Comparison of ENCODE assay signal across 16 cellular contexts in genomic region chr12:62292761-62293446, GRCh38. TPM values are rescaled to one million over a fixed set of nuclear protein-coding genes. Genes with fewer than 3 reads are reported as not detected.
A peak's percentile ranks its signal among the peaks of the same experiment; 100 is the strongest.
DNase-seq lines count a peak whose midpoint lies in the region; ATAC-seq and TF ChIP-seq lines count a peak whose summit lies in the region.
"Had no signal": no experiment of that assay in that cellular context is flagged by ENCODE, and none has a peak within 500 bp of the region (broad histone marks: within the 10 kb centered on the region; RNA-seq: fewer than 3 reads in every experiment).

No MANE protein-coding gene starts in this region.

- H3K4me1 Mint-ChIP-seq in activated naive CD8-positive, alpha-beta T cell treated with anti-CD3 and anti-CD28 coated beads, Interleukin-2, amount 10 ng/mL, durations not matched to agents 7 days and 5 days = peaks cover 58% of the 10 kb centered on the region

- peaks cover 15% of the 10 kb centered on the region for H3K9me3 Mint-ChIP-seq in activated naive CD8-positive, alpha-beta T cell treated with anti-CD3 and anti-CD28 coated beads, Interleukin-2, amount 10 ng/mL, durations not matched to agents 7 days and 5 days

- H3K27me3 ChIP-seq in BLaER1 (no peaks in the 10 kb centered on the region), lower lobe of right lung (ENCODE audit: low read depth) (no peaks in the 10 kb centered on the region), smooth muscle cell (ENCODE audit: low read depth) (no peaks in the 10 kb centered on the region)
- no peaks in the 10 kb centered on the region for H3K27me3 ChIP-seq in effector memory CD4-positive, alpha-beta T cell (replicated peaks; ENCODE audit: control insufficient read depth, insufficient read depth, low read length, poor library complexity, severe bottlenecking)

- peaks cover 72% of the 10 kb centered on the region for H3K36me3 Mint-ChIP-seq in activated naive CD8-positive, alpha-beta T cell treated with anti-CD3 and anti-CD28 coated beads, Interleukin-2, amount 10 ng/mL, durations not matched to agents 7 days and 5 days

- H4K20me1 ChIP-seq in BLaER1 = peaks cover 41% of the 10 kb centered on the region
- H4K20me1 ChIP-seq in smooth muscle cell (ENCODE audit: low read depth) = peaks cover 70% of the 10 kb centered on the region

- no peaks in the 10 kb centered on the region for H3F3A ChIP-seq in smooth muscle cell (ENCODE audit: low read depth)

- DNase-seq in ELF-1 (ENCODE audit: low read depth, low spot score) (peak; percentile 4), lower lobe of right lung (no peak), smooth muscle cell (lab: John Stamatoyannopoulos, UW; ENCODE audit: unreplicated experiment) (no peak), NCI-H69 (lab: John Stamatoyannopoulos, UW) (no peak)
- DNase-seq in activated naive CD8-positive, alpha-beta T cell treated with anti-CD3 and anti-CD28 coated beads, Interleukin-2, amount 10 ng/mL, durations not matched to agents 7 days and 5 days = no peak
- DNase-seq in effector memory CD4-positive, alpha-beta T cell = no peak
- DNase-seq: activated CD4-positive, alpha-beta T cell treated with anti-CD3 and anti-CD28 coated beads for 4 hours; dermis blood vessel endothelial cell; GDM1; kidney; NCI-H446 treated with DMSO at 0.1 percent for 48 hours; PC-9; T-helper 1 cell had no signal

- no peak overlapping the region for H2AFZ ChIP-seq in smooth muscle cell (ENCODE audit: low read depth)
- H2AFZ ChIP-seq: PC-9 had no signal

- no peak overlapping the region for H3K27ac ChIP-seq in BLaER1
- no peak overlapping the region for H3K27ac ChIP-seq in lower lobe of right lung
- H3K27ac ChIP-seq in smooth muscle cell (ENCODE audit: low read depth) = no peak overlapping the region
- H3K27ac ChIP-seq in effector memory CD4-positive, alpha-beta T cell (ENCODE audit: insufficient read depth, low read length, poor library complexity, severe bottlenecking) = no peak overlapping the region
- H3K27ac ChIP-seq: C4-2B, PC-9 had no signal

- H3K36me3 ChIP-seq in BLaER1 = peaks cover 69% of the 10 kb centered on the region
- peaks cover 20% of the 10 kb centered on the region for H3K36me3 ChIP-seq in lower lobe of right lung
- no peaks in the 10 kb centered on the region for H3K36me3 ChIP-seq in smooth muscle cell (ENCODE audit: low read depth)
- H3K36me3 ChIP-seq in effector memory CD4-positive, alpha-beta T cell (ENCODE audit: control insufficient read depth, insufficient read depth, low read length) = peaks cover 31% of the 10 kb centered on the region

- no peaks in the 10 kb centered on the region for H3K27me3 Mint-ChIP-seq in activated naive CD8-positive, alpha-beta T cell treated with anti-CD3 and anti-CD28 coated beads, Interleukin-2, amount 10 ng/mL, durations not matched to agents 7 days and 5 days

- peaks cover 54% of the 10 kb centered on the region for H3K9me3 ChIP-seq in BLaER1
- H3K9me3 ChIP-seq in lower lobe of right lung = peaks cover 5% of the 10 kb centered on the region
- H3K9me3 ChIP-seq in smooth muscle cell (replicated peaks; ENCODE audit: low read depth) = no peaks in the 10 kb centered on the region
- H3K9me3 ChIP-seq in effector memory CD4-positive, alpha-beta T cell (ENCODE audit: control insufficient read depth, low read length) = peaks cover 5% of the 10 kb centered on the region

- H3K4me3 ChIP-seq in BLaER1 = no peak overlapping the region
- no peak overlapping the region for H3K4me3 ChIP-seq in lower lobe of right lung
- H3K4me3 ChIP-seq in smooth muscle cell = no peak overlapping the region
- no peak overlapping the region for H3K4me3 ChIP-seq in effector memory CD4-positive, alpha-beta T cell (ENCODE audit: insufficient read depth, low read depth, low read length, poor library complexity, severe bottlenecking)
- H3K4me3 ChIP-seq: PC-9 had no signal

- no peak overlapping the region for H3K9ac ChIP-seq in BLaER1
- H3K9ac ChIP-seq in smooth muscle cell (ENCODE audit: low read depth) = no peak overlapping the region

- no peak overlapping the region for H3K4me3 Mint-ChIP-seq in activated naive CD8-positive, alpha-beta T cell treated with anti-CD3 and anti-CD28 coated beads, Interleukin-2, amount 10 ng/mL, durations not matched to agents 7 days and 5 days

- H3K4me1 ChIP-seq in BLaER1 (peaks cover 26% of the 10 kb centered on the region), lower lobe of right lung (peaks cover 17% of the 10 kb centered on the region), smooth muscle cell (ENCODE audit: low read depth) (no peaks in the 10 kb centered on the region)
- H3K4me1 ChIP-seq in effector memory CD4-positive, alpha-beta T cell (ENCODE audit: control insufficient read depth, insufficient read depth, low read length, poor library complexity, severe bottlenecking) = no peaks in the 10 kb centered on the region

- intact Hi-C loops in lower lobe of right lung (cut with DNase I) = no loop called here

- TF ChIP-seq CTCF in lower lobe of right lung (IDR thresholded peaks at IDR 0.05) = no peak
- no peak for TF ChIP-seq CTCF in smooth muscle cell (IDR thresholded peaks at IDR 0.05; ENCODE audit: borderline replicate concordance, insufficient read depth, poor library complexity, severe bottlenecking)

- POLR2A ChIA-PET in activated naive CD8-positive, alpha-beta T cell treated with anti-CD3 and anti-CD28 coated beads, Interleukin-2, amount 10 ng/mL, durations not matched to agents 7 days and 5 days (lab: Charles Lee) = no interaction called here

- no peak for ATAC-seq in activated naive CD8-positive, alpha-beta T cell treated with anti-CD3 and anti-CD28 coated beads, Interleukin-2, amount 10 ng/mL, durations not matched to agents 7 days and 5 days (ENCODE audit: low read depth)
- ATAC-seq in lower lobe of right lung (peak; percentile 32 to 34), HG03039 (IDR thresholded peaks at IDR 0.05; ENCODE audit: unreplicated experiment) (no peak)

- peak overlapping the region; percentile 56 for H3K27ac Mint-ChIP-seq in activated naive CD8-positive, alpha-beta T cell treated with anti-CD3 and anti-CD28 coated beads, Interleukin-2, amount 10 ng/mL, durations not matched to agents 7 days and 5 days

- peaks cover 68% of the 10 kb centered on the region for H3K79me2 ChIP-seq in smooth muscle cell (ENCODE audit: low read depth)

- WGBS in smooth muscle cell (ENCODE audit: low lambda C conversion rate) = 93% methylated on average over 10 of the region's 10 CpGs

- H3K4me2 ChIP-seq in BLaER1 (peak overlapping the region; percentile 45), smooth muscle cell (no peak overlapping the region)
- H3K4me2 ChIP-seq: PC-9 had no signal

RNA-seq across cellular contexts. Expression of gene USP15, which starts 32.7 kb away (rescaled TPM):
- total RNA-seq in activated naive CD8-positive, alpha-beta T cell treated with anti-CD3 and anti-CD28 coated beads, Interleukin-2, amount 10 ng/mL, durations not matched to agents 7 days and 5 days = 100 to 1,000 TPM; 163 TPM
- total RNA-seq in lower lobe of right lung = 91.9 TPM
- total RNA-seq in smooth muscle cell = 43.6 and 53.5 TPM in 2 replicates
- polyA plus RNA-seq in smooth muscle cell = 28.7 and 33.6 TPM in 2 replicates

Comparison
In these comparisons a context has a peak if more than half of its experiments do, and no peak if none do; other contexts are left out.
1. ATAC-seq: peak in lower lobe of right lung (2 of 2); none in activated naive CD8-positive, alpha-beta T cell treated with anti-CD3 and anti-CD28 coated beads, Interleukin-2, amount 10 ng/mL, durations not matched to agents 7 days and 5 days (single experiment) and HG03039 (single experiment).